1 cellular context compared by ENCODE assay signal in the genomic region with DNA sequence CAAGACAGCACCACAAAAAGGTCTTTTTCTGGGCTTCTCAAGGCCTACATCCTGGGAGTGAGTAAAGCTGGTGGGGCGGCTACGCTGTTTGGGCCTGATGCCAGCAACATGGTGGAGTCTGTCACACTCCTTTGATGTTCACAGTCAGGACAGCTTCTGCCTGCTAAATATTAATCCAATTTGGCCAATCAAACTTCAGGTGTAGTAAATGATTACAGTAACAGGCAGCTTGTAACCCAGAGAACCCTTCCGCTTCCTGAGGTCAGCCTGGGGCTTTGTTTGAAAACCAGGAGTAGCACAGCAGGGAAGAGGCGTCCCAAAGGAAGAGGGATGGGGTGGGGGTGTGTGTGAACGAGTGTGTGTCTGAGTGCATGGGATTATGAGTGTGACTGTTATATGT.
TF ChIP-seq lines count a peak whose summit lies in the region.

No MANE protein-coding gene starts in this region.

TF ChIP-seq in GM23338, 12 proteins besides CTCF, POLR2A, EP300 and RAD21 (continued from another document):
- TF ChIP-seq, protein P1, sequence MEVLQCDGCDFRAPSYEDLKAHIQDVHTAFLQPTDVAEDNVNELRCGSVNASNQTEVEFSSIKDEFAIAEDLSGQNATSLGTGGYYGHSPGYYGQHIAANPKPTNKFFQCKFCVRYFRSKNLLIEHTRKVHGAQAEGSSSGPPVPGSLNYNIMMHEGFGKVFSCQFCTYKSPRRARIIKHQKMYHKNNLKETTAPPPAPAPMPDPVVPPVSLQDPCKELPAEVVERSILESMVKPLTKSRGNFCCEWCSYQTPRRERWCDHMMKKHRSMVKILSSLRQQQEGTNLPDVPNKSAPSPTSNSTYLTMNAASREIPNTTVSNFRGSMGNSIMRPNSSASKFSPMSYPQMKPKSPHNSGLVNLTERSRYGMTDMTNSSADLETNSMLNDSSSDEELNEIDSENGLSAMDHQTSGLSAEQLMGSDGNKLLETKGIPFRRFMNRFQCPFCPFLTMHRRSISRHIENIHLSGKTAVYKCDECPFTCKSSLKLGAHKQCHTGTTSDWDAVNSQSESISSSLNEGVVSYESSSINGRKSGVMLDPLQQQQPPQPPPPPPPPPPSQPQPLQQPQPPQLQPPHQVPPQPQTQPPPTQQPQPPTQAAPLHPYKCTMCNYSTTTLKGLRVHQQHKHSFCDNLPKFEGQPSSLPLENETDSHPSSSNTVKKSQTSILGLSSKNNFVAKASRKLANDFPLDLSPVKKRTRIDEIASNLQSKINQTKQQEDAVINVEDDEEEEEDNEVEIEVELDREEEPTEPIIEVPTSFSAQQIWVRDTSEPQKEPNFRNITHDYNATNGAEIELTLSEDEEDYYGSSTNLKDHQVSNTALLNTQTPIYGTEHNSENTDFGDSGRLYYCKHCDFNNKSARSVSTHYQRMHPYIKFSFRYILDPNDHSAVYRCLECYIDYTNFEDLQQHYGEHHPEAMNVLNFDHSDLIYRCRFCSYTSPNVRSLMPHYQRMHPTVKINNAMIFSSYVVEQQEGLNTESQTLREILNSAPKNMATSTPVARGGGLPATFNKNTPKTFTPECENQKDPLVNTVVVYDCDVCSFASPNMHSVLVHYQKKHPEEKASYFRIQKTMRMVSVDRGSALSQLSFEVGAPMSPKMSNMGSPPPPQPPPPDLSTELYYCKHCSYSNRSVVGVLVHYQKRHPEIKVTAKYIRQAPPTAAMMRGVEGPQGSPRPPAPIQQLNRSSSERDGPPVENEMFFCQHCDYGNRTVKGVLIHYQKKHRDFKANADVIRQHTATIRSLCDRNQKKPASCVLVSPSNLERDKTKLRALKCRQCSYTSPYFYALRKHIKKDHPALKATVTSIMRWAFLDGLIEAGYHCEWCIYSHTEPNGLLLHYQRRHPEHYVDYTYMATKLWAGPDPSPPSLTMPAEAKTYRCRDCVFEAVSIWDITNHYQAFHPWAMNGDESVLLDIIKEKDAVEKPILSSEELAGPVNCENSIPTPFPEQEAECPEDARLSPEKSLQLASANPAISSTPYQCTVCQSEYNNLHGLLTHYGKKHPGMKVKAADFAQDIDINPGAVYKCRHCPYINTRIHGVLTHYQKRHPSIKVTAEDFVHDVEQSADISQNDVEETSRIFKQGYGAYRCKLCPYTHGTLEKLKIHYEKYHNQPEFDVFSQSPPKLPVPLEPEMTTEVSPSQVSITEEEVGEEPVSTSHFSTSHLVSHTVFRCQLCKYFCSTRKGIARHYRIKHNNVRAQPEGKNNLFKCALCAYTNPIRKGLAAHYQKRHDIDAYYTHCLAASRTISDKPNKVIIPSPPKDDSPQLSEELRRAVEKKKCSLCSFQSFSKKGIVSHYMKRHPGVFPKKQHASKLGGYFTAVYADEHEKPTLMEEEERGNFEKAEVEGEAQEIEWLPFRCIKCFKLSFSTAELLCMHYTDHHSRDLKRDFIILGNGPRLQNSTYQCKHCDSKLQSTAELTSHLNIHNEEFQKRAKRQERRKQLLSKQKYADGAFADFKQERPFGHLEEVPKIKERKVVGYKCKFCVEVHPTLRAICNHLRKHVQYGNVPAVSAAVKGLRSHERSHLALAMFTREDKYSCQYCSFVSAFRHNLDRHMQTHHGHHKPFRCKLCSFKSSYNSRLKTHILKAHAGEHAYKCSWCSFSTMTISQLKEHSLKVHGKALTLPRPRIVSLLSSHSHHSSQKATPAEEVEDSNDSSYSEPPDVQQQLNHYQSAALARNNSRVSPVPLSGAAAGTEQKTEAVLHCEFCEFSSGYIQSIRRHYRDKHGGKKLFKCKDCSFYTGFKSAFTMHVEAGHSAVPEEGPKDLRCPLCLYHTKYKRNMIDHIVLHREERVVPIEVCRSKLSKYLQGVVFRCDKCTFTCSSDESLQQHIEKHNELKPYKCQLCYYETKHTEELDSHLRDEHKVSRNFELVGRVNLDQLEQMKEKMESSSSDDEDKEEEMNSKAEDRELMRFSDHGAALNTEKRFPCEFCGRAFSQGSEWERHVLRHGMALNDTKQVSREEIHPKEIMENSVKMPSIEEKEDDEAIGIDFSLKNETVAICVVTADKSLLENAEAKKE (CRISPR knock-in tag; IDR thresholded peaks at IDR 0.05): no peak
- TF ChIP-seq POLR2AphosphoS5 (IDR thresholded peaks at IDR 0.05; ENCODE audit: low read depth): no peak
- TF ChIP-seq CREB1 (CRISPR knock-in tag; IDR thresholded peaks at IDR 0.05; ENCODE audit: low read depth): no peak
- TF ChIP-seq, protein P2, sequence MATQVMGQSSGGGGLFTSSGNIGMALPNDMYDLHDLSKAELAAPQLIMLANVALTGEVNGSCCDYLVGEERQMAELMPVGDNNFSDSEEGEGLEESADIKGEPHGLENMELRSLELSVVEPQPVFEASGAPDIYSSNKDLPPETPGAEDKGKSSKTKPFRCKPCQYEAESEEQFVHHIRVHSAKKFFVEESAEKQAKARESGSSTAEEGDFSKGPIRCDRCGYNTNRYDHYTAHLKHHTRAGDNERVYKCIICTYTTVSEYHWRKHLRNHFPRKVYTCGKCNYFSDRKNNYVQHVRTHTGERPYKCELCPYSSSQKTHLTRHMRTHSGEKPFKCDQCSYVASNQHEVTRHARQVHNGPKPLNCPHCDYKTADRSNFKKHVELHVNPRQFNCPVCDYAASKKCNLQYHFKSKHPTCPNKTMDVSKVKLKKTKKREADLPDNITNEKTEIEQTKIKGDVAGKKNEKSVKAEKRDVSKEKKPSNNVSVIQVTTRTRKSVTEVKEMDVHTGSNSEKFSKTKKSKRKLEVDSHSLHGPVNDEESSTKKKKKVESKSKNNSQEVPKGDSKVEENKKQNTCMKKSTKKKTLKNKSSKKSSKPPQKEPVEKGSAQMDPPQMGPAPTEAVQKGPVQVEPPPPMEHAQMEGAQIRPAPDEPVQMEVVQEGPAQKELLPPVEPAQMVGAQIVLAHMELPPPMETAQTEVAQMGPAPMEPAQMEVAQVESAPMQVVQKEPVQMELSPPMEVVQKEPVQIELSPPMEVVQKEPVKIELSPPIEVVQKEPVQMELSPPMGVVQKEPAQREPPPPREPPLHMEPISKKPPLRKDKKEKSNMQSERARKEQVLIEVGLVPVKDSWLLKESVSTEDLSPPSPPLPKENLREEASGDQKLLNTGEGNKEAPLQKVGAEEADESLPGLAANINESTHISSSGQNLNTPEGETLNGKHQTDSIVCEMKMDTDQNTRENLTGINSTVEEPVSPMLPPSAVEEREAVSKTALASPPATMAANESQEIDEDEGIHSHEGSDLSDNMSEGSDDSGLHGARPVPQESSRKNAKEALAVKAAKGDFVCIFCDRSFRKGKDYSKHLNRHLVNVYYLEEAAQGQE (IDR thresholded peaks at IDR 0.05; ENCODE audit: unreplicated experiment): no peak
- TF ChIP-seq, protein P3, sequence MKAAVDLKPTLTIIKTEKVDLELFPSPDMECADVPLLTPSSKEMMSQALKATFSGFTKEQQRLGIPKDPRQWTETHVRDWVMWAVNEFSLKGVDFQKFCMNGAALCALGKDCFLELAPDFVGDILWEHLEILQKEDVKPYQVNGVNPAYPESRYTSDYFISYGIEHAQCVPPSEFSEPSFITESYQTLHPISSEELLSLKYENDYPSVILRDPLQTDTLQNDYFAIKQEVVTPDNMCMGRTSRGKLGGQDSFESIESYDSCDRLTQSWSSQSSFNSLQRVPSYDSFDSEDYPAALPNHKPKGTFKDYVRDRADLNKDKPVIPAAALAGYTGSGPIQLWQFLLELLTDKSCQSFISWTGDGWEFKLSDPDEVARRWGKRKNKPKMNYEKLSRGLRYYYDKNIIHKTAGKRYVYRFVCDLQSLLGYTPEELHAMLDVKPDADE (IDR thresholded peaks at IDR 0.05): no peak
- TF ChIP-seq JUNB (IDR thresholded peaks at IDR 0.05; ENCODE audit: unreplicated experiment): no peak
TF ChIP-seq in GM23338: peak in this region for 0.
